In the genomic region with DNA sequence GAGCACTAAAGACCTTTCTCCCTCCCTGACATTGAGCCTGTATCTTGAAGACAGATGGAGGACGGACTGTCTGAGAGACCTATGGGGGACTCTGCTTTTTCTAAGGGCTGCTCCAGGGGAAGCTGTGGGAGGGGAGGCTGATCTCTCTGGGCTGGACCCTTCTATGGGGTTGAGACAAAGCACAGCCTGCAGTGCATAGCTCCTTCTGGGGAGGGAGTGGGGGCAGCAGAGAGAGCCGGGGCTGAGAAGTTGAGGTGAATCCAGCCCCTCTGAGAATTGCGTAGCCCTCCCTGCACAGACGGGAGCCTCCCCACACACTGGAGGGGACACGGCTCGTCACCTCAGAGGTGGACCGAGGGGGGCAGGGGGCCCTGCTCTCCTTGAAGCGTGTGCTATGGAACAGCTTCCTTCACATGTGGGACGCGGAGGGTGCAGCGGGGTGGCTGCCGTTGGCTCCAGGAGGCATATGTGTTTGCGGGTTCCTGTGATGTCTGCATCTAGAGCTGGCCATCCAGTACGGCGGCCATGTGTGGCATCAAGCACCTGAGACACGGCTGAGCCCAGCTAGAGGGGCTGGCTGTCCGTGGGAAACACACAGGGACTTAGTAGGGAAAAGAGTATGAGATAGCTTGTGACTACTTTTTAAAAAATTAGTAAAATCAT, we compare ENCODE assay signal across 22 cellular contexts.
"Had no signal": no experiment of that assay in that cellular context is flagged by ENCODE, and none has a peak within 500 bp of the region (broad histone marks: within the 10 kb centered on the region; RNA-seq: fewer than 3 reads in every experiment).

No MANE protein-coding gene starts in this region.

- H3K27ac ChIP-seq: coronary artery, epithelial cell of prostate, gastroesophageal sphincter, heart right ventricle, left ventricle myocardium inferior, neutrophil, ovary, prostate gland, spleen, thoracic aorta had no signal

- H3K27me3 Mint-ChIP-seq: activated CD4-positive, alpha-beta memory T cell treated with anti-CD3 and anti-CD28 coated beads, Interleukin-2, amount 10 ng/mL, durations not matched to agents 7 days and 5 days; activated CD4-positive, alpha-beta T cell treated with anti-CD3 and anti-CD28 coated beads, Interleukin-2, amount 10 ng/mL, durations not matched to agents 24 days and 14 days; activated naive CD4-positive, alpha-beta T cell treated with anti-CD3 and anti-CD28 coated beads, Interleukin-2, amount 10 ng/mL, durations not matched to agents 7 days and 5 days had no signal

- H3K9me3 Mint-ChIP-seq: activated CD4-positive, alpha-beta memory T cell treated with anti-CD3 and anti-CD28 coated beads, Interleukin-2, amount 10 ng/mL, durations not matched to agents 7 days and 5 days; activated CD4-positive, alpha-beta T cell treated with anti-CD3 and anti-CD28 coated beads, Interleukin-2, amount 10 ng/mL, durations not matched to agents 24 days and 14 days had no signal

- DNase-seq: activated CD4-positive, alpha-beta memory T cell treated with anti-CD3 and anti-CD28 coated beads, Interleukin-2, amount 10 ng/mL, durations not matched to agents 7 days and 5 days; activated CD4-positive, alpha-beta T cell treated with anti-CD3 and anti-CD28 coated beads, Interleukin-2, amount 10 ng/mL, durations not matched to agents 24 days and 14 days; activated effector memory CD4-positive, alpha-beta T cell treated with anti-CD3 and anti-CD28 coated beads, Interleukin-2, amount 50 U/mL, for 16 hours; activated naive CD4-positive, alpha-beta T cell treated with anti-CD3 and anti-CD28 coated beads, Interleukin-2, amount 10 ng/mL, durations not matched to agents 7 days and 5 days; cerebellar nuclear complex; heart right ventricle; kidney glomerular epithelial cell; left ventricle myocardium inferior; natural killer cell; ovary; spleen; stimulated activated CD4-positive, alpha-beta T cell treated with anti-CD3 and anti-CD28 coated beads, Interleukin-4, amount 100 ng/mL, for 1 hour; stimulated activated naive CD4-positive, alpha-beta T cell; T-helper 17 cell had no signal

- H3K4me1 Mint-ChIP-seq: activated CD4-positive, alpha-beta memory T cell treated with anti-CD3 and anti-CD28 coated beads, Interleukin-2, amount 10 ng/mL, durations not matched to agents 7 days and 5 days; activated CD4-positive, alpha-beta T cell treated with anti-CD3 and anti-CD28 coated beads, Interleukin-2, amount 10 ng/mL, durations not matched to agents 24 days and 14 days; activated naive CD4-positive, alpha-beta T cell treated with anti-CD3 and anti-CD28 coated beads, Interleukin-2, amount 10 ng/mL, durations not matched to agents 7 days and 5 days; mesothelial cell of epicardium; natural killer cell; T-helper 17 cell had no signal

- H3K4me3 ChIP-seq: coronary artery, gastroesophageal sphincter, heart right ventricle, left ventricle myocardium inferior, ovary, prostate gland, spleen, thoracic aorta had no signal

- H3K4me1 ChIP-seq: gastroesophageal sphincter, heart right ventricle, left ventricle myocardium inferior, prostate gland, spleen had no signal

- H3K36me3 ChIP-seq: gastroesophageal sphincter, heart right ventricle, left ventricle myocardium inferior, neutrophil, ovary, prostate gland, spleen, thoracic aorta had no signal

- H3K36me3 Mint-ChIP-seq: activated naive CD4-positive, alpha-beta T cell treated with anti-CD3 and anti-CD28 coated beads, Interleukin-2, amount 10 ng/mL, durations not matched to agents 7 days and 5 days; mesothelial cell of epicardium; natural killer cell; type B pancreatic cell had no signal

- H3K4me3 Mint-ChIP-seq: activated CD4-positive, alpha-beta memory T cell treated with anti-CD3 and anti-CD28 coated beads, Interleukin-2, amount 10 ng/mL, durations not matched to agents 7 days and 5 days; activated CD4-positive, alpha-beta T cell treated with anti-CD3 and anti-CD28 coated beads, Interleukin-2, amount 10 ng/mL, durations not matched to agents 24 days and 14 days; activated naive CD4-positive, alpha-beta T cell treated with anti-CD3 and anti-CD28 coated beads, Interleukin-2, amount 10 ng/mL, durations not matched to agents 7 days and 5 days; mesothelial cell of epicardium; natural killer cell; T-helper 17 cell; type B pancreatic cell had no signal

- H3K27me3 ChIP-seq: ovary, spleen had no signal

- H3K9me3 ChIP-seq: neutrophil, ovary, prostate gland had no signal

- H3K27ac Mint-ChIP-seq: activated CD4-positive, alpha-beta memory T cell treated with anti-CD3 and anti-CD28 coated beads, Interleukin-2, amount 10 ng/mL, durations not matched to agents 7 days and 5 days; activated CD4-positive, alpha-beta T cell treated with anti-CD3 and anti-CD28 coated beads, Interleukin-2, amount 10 ng/mL, durations not matched to agents 24 days and 14 days; activated naive CD4-positive, alpha-beta T cell treated with anti-CD3 and anti-CD28 coated beads, Interleukin-2, amount 10 ng/mL, durations not matched to agents 7 days and 5 days; mesothelial cell of epicardium; natural killer cell; T-helper 17 cell; type B pancreatic cell had no signal
